Comparison of ENCODE assay signal across 1 cellular context in the genomic region with DNA sequence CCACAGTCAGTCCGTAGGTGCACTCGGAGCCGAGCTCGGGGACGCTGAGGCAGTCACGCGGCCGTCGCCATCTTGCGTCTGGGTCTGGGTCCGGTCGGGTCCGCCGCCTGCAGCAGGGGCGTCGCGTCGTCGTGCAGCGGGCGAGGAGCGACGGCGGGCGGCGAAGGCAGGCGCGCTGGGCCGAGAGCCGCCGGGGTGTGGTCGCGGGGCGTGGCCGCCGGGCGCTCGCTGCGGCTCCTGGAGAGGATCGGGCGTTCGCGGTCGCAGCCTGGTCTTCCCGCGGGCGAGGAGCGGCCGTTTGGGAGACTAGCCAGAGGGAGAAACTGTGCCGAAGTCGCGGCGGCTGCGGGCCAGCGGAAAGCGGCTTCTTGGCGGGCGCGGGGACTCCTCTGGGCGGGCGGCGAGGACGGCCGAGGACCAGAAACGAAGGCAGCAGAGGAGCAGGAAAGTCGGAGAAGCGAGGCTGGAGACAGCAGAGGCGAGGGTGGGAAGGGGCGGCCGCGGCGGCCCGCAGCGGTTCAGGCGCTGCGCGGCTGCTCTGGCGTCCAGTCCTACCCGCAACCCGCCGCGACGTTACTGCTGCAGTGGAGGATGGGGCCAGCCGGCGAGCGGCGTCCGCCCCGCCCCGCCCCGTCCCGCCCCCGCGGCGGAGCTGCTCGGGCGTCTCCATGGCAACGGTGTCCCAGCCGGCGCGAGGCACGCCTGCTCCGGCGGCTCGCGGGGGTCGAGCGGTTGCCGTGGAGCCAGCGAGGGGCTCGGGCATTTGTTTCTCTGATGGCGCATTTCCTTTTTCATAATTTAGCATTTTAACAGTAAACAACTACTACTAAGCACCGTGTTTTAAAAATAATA.
TF ChIP-seq lines count a peak whose summit lies in the region.

A gene with protein sequence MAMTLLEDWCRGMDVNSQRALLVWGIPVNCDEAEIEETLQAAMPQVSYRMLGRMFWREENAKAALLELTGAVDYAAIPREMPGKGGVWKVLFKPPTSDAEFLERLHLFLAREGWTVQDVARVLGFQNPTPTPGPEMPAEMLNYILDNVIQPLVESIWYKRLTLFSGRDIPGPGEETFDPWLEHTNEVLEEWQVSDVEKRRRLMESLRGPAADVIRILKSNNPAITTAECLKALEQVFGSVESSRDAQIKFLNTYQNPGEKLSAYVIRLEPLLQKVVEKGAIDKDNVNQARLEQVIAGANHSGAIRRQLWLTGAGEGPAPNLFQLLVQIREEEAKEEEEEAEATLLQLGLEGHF (minus strand): TSS at position 581 of the 852 bp plus-strand sequence. CDS start 745 bp downstream, outside the sequence.

TF ChIP-seq in HepG2, 621 proteins besides CTCF, POLR2A, EP300 and RAD21 (continued from another document and continues in another):
- no peak for TF ChIP-seq GATA4 (IDR thresholded peaks at IDR 0.05; ENCODE audit: borderline replicate concordance, low read depth)
- no peak for TF ChIP-seq ETV6 (CRISPR knock-in tag; conservative IDR thresholded peaks at IDR 0.05)
- TF ChIP-seq, protein P1, sequence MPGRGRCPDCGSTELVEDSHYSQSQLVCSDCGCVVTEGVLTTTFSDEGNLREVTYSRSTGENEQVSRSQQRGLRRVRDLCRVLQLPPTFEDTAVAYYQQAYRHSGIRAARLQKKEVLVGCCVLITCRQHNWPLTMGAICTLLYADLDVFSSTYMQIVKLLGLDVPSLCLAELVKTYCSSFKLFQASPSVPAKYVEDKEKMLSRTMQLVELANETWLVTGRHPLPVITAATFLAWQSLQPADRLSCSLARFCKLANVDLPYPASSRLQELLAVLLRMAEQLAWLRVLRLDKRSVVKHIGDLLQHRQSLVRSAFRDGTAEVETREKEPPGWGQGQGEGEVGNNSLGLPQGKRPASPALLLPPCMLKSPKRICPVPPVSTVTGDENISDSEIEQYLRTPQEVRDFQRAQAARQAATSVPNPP (CRISPR knock-in tag; IDR thresholded peaks at IDR 0.05): no peak; the same call in 1 of the 2 replicates
- TF ChIP-seq ZFP37 (CRISPR knock-in tag; IDR thresholded peaks at IDR 0.05; ENCODE audit: borderline replicate concordance): no peak
- no peak for TF ChIP-seq PTBP1 (IDR thresholded peaks at IDR 0.05; ENCODE audit: low read depth, low read length, poor library complexity, severe bottlenecking)
- peak; percentile 29; the same call in 1 of the 2 replicates for TF ChIP-seq EEA1 (CRISPR knock-in tag; IDR thresholded peaks at IDR 0.05; ENCODE audit: borderline replicate concordance)
- TF ChIP-seq ZNF773 (CRISPR knock-in tag; IDR thresholded peaks at IDR 0.05; ENCODE audit: borderline replicate concordance): no peak; the same call in 1 of the 2 replicates
- TF ChIP-seq ZNF451 (CRISPR knock-in tag; IDR thresholded peaks at IDR 0.05): no peak; the same call in 1 of the 2 replicates
- TF ChIP-seq HOXA3 (CRISPR knock-in tag; IDR thresholded peaks at IDR 0.05): peak; percentile 88
- TF ChIP-seq GATAD2A (CRISPR knock-in tag; IDR thresholded peaks at IDR 0.05): no peak
- TF ChIP-seq NFE2 (CRISPR knock-in tag; IDR thresholded peaks at IDR 0.05): no peak
- TF ChIP-seq ZNF883 (CRISPR knock-in tag; IDR thresholded peaks at IDR 0.05; ENCODE audit: not compliant biosample characterization): peak; percentile 64
- TF ChIP-seq, protein P2, sequence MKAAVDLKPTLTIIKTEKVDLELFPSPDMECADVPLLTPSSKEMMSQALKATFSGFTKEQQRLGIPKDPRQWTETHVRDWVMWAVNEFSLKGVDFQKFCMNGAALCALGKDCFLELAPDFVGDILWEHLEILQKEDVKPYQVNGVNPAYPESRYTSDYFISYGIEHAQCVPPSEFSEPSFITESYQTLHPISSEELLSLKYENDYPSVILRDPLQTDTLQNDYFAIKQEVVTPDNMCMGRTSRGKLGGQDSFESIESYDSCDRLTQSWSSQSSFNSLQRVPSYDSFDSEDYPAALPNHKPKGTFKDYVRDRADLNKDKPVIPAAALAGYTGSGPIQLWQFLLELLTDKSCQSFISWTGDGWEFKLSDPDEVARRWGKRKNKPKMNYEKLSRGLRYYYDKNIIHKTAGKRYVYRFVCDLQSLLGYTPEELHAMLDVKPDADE (CRISPR knock-in tag; IDR thresholded peaks at IDR 0.05): peak; percentile 52; the same call in 1 of the 2 replicates
- TF ChIP-seq, protein P3, sequence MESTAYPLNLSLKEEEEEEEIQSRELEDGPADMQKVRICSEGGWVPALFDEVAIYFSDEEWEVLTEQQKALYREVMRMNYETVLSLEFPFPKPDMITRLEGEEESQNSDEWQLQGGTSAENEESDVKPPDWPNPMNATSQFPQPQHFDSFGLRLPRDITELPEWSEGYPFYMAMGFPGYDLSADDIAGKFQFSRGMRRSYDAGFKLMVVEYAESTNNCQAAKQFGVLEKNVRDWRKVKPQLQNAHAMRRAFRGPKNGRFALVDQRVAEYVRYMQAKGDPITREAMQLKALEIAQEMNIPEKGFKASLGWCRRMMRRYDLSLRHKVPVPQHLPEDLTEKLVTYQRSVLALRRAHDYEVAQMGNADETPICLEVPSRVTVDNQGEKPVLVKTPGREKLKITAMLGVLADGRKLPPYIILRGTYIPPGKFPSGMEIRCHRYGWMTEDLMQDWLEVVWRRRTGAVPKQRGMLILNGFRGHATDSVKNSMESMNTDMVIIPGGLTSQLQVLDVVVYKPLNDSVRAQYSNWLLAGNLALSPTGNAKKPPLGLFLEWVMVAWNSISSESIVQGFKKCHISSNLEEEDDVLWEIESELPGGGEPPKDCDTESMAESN (CRISPR knock-in tag; conservative IDR thresholded peaks at IDR 0.05): peak; percentile 79
- TF ChIP-seq SAP130 (CRISPR knock-in tag; IDR thresholded peaks at IDR 0.05; ENCODE audit: low read depth): peak; percentile 61
- no peak for TF ChIP-seq ZNF180 (CRISPR knock-in tag; IDR thresholded peaks at IDR 0.05; ENCODE audit: borderline replicate concordance, low read depth)
- no peak for TF ChIP-seq ZNF235 (CRISPR knock-in tag; IDR thresholded peaks at IDR 0.05; ENCODE audit: borderline replicate concordance)
- peak; percentile 62 for TF ChIP-seq SAFB2 (CRISPR knock-in tag; IDR thresholded peaks at IDR 0.05; ENCODE audit: borderline replicate concordance, low read depth)
- TF ChIP-seq, protein P4, sequence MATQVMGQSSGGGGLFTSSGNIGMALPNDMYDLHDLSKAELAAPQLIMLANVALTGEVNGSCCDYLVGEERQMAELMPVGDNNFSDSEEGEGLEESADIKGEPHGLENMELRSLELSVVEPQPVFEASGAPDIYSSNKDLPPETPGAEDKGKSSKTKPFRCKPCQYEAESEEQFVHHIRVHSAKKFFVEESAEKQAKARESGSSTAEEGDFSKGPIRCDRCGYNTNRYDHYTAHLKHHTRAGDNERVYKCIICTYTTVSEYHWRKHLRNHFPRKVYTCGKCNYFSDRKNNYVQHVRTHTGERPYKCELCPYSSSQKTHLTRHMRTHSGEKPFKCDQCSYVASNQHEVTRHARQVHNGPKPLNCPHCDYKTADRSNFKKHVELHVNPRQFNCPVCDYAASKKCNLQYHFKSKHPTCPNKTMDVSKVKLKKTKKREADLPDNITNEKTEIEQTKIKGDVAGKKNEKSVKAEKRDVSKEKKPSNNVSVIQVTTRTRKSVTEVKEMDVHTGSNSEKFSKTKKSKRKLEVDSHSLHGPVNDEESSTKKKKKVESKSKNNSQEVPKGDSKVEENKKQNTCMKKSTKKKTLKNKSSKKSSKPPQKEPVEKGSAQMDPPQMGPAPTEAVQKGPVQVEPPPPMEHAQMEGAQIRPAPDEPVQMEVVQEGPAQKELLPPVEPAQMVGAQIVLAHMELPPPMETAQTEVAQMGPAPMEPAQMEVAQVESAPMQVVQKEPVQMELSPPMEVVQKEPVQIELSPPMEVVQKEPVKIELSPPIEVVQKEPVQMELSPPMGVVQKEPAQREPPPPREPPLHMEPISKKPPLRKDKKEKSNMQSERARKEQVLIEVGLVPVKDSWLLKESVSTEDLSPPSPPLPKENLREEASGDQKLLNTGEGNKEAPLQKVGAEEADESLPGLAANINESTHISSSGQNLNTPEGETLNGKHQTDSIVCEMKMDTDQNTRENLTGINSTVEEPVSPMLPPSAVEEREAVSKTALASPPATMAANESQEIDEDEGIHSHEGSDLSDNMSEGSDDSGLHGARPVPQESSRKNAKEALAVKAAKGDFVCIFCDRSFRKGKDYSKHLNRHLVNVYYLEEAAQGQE (IDR thresholded peaks at IDR 0.05; ENCODE audit: borderline replicate concordance in 1 of 2, low read depth in 1 of 2, low read length in 2 of 2): no peak
- peak; percentile 26; the same call in 1 of the 2 replicates for TF ChIP-seq ZNF12 (CRISPR knock-in tag; IDR thresholded peaks at IDR 0.05)
- no peak for TF ChIP-seq KLF15 (CRISPR knock-in tag; IDR thresholded peaks at IDR 0.05; ENCODE audit: borderline replicate concordance)
- TF ChIP-seq ZNF614 (CRISPR knock-in tag; IDR thresholded peaks at IDR 0.05; ENCODE audit: borderline replicate concordance): no peak; the same call in 1 of the 2 replicates
- peak; percentile 74; the same call in 1 of the 2 replicates for TF ChIP-seq ZNF790 (CRISPR knock-in tag; IDR thresholded peaks at IDR 0.05; ENCODE audit: borderline replicate concordance)
- TF ChIP-seq SRY (CRISPR knock-in tag; IDR thresholded peaks at IDR 0.05): peak; percentile 95
- TF ChIP-seq PAWR (CRISPR knock-in tag; IDR thresholded peaks at IDR 0.05; ENCODE audit: borderline replicate concordance): no peak
- TF ChIP-seq, protein P5, sequence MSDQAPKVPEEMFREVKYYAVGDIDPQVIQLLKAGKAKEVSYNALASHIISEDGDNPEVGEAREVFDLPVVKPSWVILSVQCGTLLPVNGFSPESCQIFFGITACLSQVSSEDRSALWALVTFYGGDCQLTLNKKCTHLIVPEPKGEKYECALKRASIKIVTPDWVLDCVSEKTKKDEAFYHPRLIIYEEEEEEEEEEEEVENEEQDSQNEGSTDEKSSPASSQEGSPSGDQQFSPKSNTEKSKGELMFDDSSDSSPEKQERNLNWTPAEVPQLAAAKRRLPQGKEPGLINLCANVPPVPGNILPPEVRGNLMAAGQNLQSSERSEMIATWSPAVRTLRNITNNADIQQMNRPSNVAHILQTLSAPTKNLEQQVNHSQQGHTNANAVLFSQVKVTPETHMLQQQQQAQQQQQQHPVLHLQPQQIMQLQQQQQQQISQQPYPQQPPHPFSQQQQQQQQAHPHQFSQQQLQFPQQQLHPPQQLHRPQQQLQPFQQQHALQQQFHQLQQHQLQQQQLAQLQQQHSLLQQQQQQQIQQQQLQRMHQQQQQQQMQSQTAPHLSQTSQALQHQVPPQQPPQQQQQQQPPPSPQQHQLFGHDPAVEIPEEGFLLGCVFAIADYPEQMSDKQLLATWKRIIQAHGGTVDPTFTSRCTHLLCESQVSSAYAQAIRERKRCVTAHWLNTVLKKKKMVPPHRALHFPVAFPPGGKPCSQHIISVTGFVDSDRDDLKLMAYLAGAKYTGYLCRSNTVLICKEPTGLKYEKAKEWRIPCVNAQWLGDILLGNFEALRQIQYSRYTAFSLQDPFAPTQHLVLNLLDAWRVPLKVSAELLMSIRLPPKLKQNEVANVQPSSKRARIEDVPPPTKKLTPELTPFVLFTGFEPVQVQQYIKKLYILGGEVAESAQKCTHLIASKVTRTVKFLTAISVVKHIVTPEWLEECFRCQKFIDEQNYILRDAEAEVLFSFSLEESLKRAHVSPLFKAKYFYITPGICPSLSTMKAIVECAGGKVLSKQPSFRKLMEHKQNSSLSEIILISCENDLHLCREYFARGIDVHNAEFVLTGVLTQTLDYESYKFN (CRISPR knock-in tag; conservative IDR thresholded peaks at IDR 0.05): no peak
- TF ChIP-seq, protein P6, sequence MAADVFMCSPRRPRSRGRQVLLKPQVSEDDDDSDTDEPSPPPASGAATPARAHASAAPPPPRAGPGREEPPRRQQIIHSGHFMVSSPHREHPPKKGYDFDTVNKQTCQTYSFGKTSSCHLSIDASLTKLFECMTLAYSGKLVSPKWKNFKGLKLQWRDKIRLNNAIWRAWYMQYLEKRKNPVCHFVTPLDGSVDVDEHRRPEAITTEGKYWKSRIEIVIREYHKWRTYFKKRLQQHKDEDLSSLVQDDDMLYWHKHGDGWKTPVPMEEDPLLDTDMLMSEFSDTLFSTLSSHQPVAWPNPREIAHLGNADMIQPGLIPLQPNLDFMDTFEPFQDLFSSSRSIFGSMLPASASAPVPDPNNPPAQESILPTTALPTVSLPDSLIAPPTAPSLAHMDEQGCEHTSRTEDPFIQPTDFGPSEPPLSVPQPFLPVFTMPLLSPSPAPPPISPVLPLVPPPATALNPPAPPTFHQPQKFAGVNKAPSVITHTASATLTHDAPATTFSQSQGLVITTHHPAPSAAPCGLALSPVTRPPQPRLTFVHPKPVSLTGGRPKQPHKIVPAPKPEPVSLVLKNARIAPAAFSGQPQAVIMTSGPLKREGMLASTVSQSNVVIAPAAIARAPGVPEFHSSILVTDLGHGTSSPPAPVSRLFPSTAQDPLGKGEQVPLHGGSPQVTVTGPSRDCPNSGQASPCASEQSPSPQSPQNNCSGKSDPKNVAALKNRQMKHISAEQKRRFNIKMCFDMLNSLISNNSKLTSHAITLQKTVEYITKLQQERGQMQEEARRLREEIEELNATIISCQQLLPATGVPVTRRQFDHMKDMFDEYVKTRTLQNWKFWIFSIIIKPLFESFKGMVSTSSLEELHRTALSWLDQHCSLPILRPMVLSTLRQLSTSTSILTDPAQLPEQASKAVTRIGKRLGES (CRISPR knock-in tag; IDR thresholded peaks at IDR 0.05; ENCODE audit: borderline replicate concordance): peak; percentile 42; the same call in 1 of the 2 replicates
- TF ChIP-seq NFE2L1 (CRISPR knock-in tag; IDR thresholded peaks at IDR 0.05; ENCODE audit: borderline replicate concordance): no peak
- TF ChIP-seq SETDB1 (CRISPR knock-in tag; IDR thresholded peaks at IDR 0.05; ENCODE audit: borderline replicate concordance): no peak
- no peak for TF ChIP-seq ATF7 (IDR thresholded peaks at IDR 0.05)
- TF ChIP-seq ATF7 (CRISPR knock-in tag; IDR thresholded peaks at IDR 0.05): no peak; the same call in 1 of the 2 replicates
- TF ChIP-seq ETV5 (CRISPR knock-in tag; IDR thresholded peaks at IDR 0.05; ENCODE audit: borderline replicate concordance): peak; percentile 7; the same call in 1 of the 2 replicates
- TF ChIP-seq ZNF776 (CRISPR knock-in tag; IDR thresholded peaks at IDR 0.05): peak; percentile 81
- no peak for TF ChIP-seq NR2F2 (IDR thresholded peaks at IDR 0.05; ENCODE audit: borderline replicate concordance, low read depth)
- TF ChIP-seq, protein P7, sequence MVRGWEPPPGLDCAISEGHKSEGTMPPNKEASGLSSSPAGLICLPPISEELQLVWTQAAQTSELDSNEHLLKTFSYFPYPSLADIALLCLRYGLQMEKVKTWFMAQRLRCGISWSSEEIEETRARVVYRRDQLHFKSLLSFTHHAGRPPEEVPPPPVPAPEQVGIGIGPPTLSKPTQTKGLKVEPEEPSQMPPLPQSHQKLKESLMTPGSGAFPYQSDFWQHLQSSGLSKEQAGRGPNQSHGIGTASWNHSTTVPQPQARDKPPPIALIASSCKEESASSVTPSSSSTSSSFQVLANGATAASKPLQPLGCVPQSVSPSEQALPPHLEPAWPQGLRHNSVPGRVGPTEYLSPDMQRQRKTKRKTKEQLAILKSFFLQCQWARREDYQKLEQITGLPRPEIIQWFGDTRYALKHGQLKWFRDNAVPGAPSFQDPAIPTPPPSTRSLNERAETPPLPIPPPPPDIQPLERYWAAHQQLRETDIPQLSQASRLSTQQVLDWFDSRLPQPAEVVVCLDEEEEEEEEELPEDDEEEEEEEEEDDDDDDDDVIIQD (CRISPR knock-in tag; IDR thresholded peaks at IDR 0.05; ENCODE audit: low read depth): no peak
- TF ChIP-seq, protein P8, sequence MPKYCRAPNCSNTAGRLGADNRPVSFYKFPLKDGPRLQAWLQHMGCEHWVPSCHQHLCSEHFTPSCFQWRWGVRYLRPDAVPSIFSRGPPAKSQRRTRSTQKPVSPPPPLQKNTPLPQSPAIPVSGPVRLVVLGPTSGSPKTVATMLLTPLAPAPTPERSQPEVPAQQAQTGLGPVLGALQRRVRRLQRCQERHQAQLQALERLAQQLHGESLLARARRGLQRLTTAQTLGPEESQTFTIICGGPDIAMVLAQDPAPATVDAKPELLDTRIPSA (CRISPR knock-in tag; IDR thresholded peaks at IDR 0.05; ENCODE audit: borderline replicate concordance): no peak
- TF ChIP-seq HMG20A (CRISPR knock-in tag; IDR thresholded peaks at IDR 0.05; ENCODE audit: borderline replicate concordance): no peak
- TF ChIP-seq GTF3A (CRISPR knock-in tag; conservative IDR thresholded peaks at IDR 0.05): no peak; the same call in 1 of the 2 replicates
